Comparison of ENCODE assay signal across 13 cellular contexts in the genomic region with DNA sequence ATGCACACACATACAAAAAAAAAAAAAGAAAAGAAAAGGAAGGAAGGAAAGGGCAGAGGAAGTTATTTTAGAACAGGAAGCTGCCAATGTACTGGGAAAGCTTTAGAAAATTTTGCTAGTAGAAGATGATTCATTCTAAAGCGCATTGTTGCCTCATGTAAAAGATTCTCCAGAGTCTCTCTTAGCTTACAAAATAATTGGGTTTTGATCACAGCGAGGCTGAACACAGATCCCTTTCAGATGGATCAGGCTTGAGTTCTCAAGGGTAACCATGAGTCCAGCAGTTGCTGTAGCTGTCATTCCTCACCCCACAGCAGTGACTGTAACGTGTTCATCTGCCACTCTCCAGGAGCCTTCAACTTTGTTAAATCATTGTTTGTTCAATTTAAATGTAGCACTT.
DNase-seq lines count a peak whose midpoint lies in the region; ATAC-seq and TF ChIP-seq lines count a peak whose summit lies in the region.
"Had no signal": no experiment of that assay in that cellular context is flagged by ENCODE, and none has a peak within 500 bp of the region (broad histone marks: within the 10 kb centered on the region; RNA-seq: fewer than 3 reads in every experiment).

No MANE protein-coding gene starts in this region.

- H4K20me1 ChIP-seq in neural progenitor cell (ENCODE audit: low read depth), result no peaks in the 10 kb centered on the region

- intact Hi-C loops in CD14-positive monocyte (cut with micrococcal nuclease), result no loop called here
- intact Hi-C loops in dendritic cell treated with granulocyte-macrophage colony-stimulating factor and Interleukin-4, amounts not matched to agents 40 ng/mL and 50 ng/mL, for 4 days (cut with micrococcal nuclease), result no loop called here

- H3K4me1 ChIP-seq in neural progenitor cell, result no peaks in the 10 kb centered on the region
- H3K4me1 ChIP-seq: BE2C had no signal

- no peak overlapping the region for H3K27ac ChIP-seq in neural progenitor cell

- no peaks in the 10 kb centered on the region for H3K27me3 ChIP-seq in neural progenitor cell
- H3K27me3 ChIP-seq: BE2C had no signal

- H3K79me2 ChIP-seq in neural progenitor cell (ENCODE audit: low read depth), result no peaks in the 10 kb centered on the region

- H3K4me1 Mint-ChIP-seq in CD14-positive monocyte (peaks cover 29% of the 10 kb centered on the region), neural progenitor cell (peaks cover 2% of the 10 kb centered on the region)
- peaks cover 17% of the 10 kb centered on the region for H3K4me1 Mint-ChIP-seq in dendritic cell treated with granulocyte-macrophage colony-stimulating factor and Interleukin-4, amounts not matched to agents 40 ng/mL and 50 ng/mL, for 4 days (ENCODE audit: low read depth)

- no peak overlapping the region for H3K4me3 ChIP-seq in neural progenitor cell

- peak overlapping the region; percentile 52 to 94 (median 89) for H3K27ac Mint-ChIP-seq in CD14-positive monocyte
- peak overlapping the region; percentile 16 for H3K27ac Mint-ChIP-seq in dendritic cell treated with granulocyte-macrophage colony-stimulating factor and Interleukin-4, amounts not matched to agents 40 ng/mL and 50 ng/mL, for 4 days
- peak overlapping the region; percentile 50 for H3K27ac Mint-ChIP-seq in neural progenitor cell

- H2AFZ ChIP-seq in neural progenitor cell (replicated peaks), result no peak overlapping the region

- no peaks in the 10 kb centered on the region for H3F3A ChIP-seq in neural progenitor cell (ENCODE audit: low read depth)

- H3K9me3 ChIP-seq in neural progenitor cell (ENCODE audit: low read depth), result no peaks in the 10 kb centered on the region
- H3K9me3 ChIP-seq: BE2C had no signal

- H3K36me3 Mint-ChIP-seq in CD14-positive monocyte (peaks cover 33 to 40% of the 10 kb centered on the region in 2 donors), neural progenitor cell (peaks cover 19% of the 10 kb centered on the region)
- peaks cover 60% of the 10 kb centered on the region for H3K36me3 Mint-ChIP-seq in dendritic cell treated with granulocyte-macrophage colony-stimulating factor and Interleukin-4, amounts not matched to agents 40 ng/mL and 50 ng/mL, for 4 days (ENCODE audit: low read depth)

- H3K4me3 Mint-ChIP-seq in CD14-positive monocyte, result peak overlapping the region; percentile 27 to 78
- H3K4me3 Mint-ChIP-seq in dendritic cell treated with granulocyte-macrophage colony-stimulating factor and Interleukin-4, amounts not matched to agents 40 ng/mL and 50 ng/mL, for 4 days, result no peak overlapping the region
- no peak overlapping the region for H3K4me3 Mint-ChIP-seq in neural progenitor cell

- no peak overlapping the region for H3K9ac ChIP-seq in neural progenitor cell

- no peaks in the 10 kb centered on the region for H3K36me3 ChIP-seq in neural progenitor cell
- H3K36me3 ChIP-seq: BE2C had no signal

- no peak for ATAC-seq in HG03457 (IDR thresholded peaks at IDR 0.05; ENCODE audit: unreplicated experiment)

- TF ChIP-seq CTCF in CD14-positive monocyte (IDR thresholded peaks at IDR 0.05) (no peak), neural progenitor cell (IDR thresholded peaks at IDR 0.05) (no peak)

- DNase-seq in CD14-positive monocyte (ENCODE audit: low spot score) (no peak), LHCN-M2 (ENCODE audit: low read depth) (peak; percentile 54), neural progenitor cell (ENCODE audit: low spot score) (no peak), GOT3 (lab: John Stamatoyannopoulos, UW) (no peak), epidermal melanocyte (ENCODE audit: insufficient read length, low spot score) (no peak), AG08396 (ENCODE audit: low spot score) (no peak)
- DNase-seq: BE2C; head of caudate nucleus; NCI-H2171; occipital lobe; stimulated activated CD8-positive, alpha-beta memory T cell treated with anti-CD3 and anti-CD28 coated beads, Interleukin-4, amount 100 ng/mL, for 48 hours had no signal

- H3K4me2 ChIP-seq in neural progenitor cell, result no peak overlapping the region

- H3K27me3 Mint-ChIP-seq in CD14-positive monocyte (ENCODE audit: low read depth in 3 of 3), result no peaks in the 10 kb centered on the region
- H3K27me3 Mint-ChIP-seq in dendritic cell treated with granulocyte-macrophage colony-stimulating factor and Interleukin-4, amounts not matched to agents 40 ng/mL and 50 ng/mL, for 4 days, result no peaks in the 10 kb centered on the region
- peaks cover 4% of the 10 kb centered on the region for H3K27me3 Mint-ChIP-seq in neural progenitor cell (ENCODE audit: insufficient read depth, low read depth)

- H3K9me3 Mint-ChIP-seq in CD14-positive monocyte (no peaks in the 10 kb centered on the region), neural progenitor cell (no peaks in the 10 kb centered on the region)
- no peaks in the 10 kb centered on the region for H3K9me3 Mint-ChIP-seq in dendritic cell treated with granulocyte-macrophage colony-stimulating factor and Interleukin-4, amounts not matched to agents 40 ng/mL and 50 ng/mL, for 4 days

Comparison
In these comparisons a context has a peak if more than half of its experiments do, and no peak if none do; other contexts are left out.
1. H3K27ac Mint-ChIP-seq: peak in every context shown above with its lines; median percentile 89 in CD14-positive monocyte; 50 in neural progenitor cell; 16 in dendritic cell treated with granulocyte-macrophage colony-stimulating factor and Interleukin-4, amounts not matched to agents 40 ng/mL and 50 ng/mL, for 4 days.
2. H3K4me3 Mint-ChIP-seq: peak in CD14-positive monocyte (2 of 2); none in dendritic cell treated with granulocyte-macrophage colony-stimulating factor and Interleukin-4, amounts not matched to agents 40 ng/mL and 50 ng/mL, for 4 days (single experiment) and neural progenitor cell (single experiment).